31 cellular contexts compared by ENCODE assay signal in the genomic region with DNA sequence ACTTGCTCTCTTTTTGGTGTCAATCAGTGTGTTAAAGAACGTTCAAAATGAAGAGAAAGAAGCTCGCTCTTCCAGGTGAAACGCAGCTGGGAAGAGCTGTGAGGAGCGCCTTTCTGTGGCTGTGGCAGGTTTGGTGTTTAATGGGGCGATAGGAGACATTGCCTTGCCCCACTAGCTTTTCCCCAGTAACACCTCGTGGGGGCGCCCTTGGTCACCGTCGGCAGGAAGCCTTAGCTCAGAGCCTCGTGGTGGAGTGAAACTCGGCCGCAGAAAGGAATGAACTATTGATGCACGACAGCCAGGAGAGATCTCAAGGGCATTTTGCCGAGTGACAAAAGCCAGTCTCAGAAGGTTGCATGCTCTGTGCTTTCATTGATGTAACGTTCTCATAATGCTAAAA.
"Had no signal": no experiment of that assay in that cellular context is flagged by ENCODE, and none has a peak within 500 bp of the region (broad histone marks: within the 10 kb centered on the region; RNA-seq: fewer than 3 reads in every experiment).

No MANE protein-coding gene starts in this region.

- H3K36me3 ChIP-seq: left ventricle myocardium inferior, uterus had no signal

- H3K9me3 Mint-ChIP-seq: activated CD4-positive, alpha-beta T cell treated with anti-CD3 and anti-CD28 coated beads, Interleukin-2, amount 10 ng/mL, durations not matched to agents 7 days and 5 days; activated CD8-positive, alpha-beta T cell treated with anti-CD3 and anti-CD28 coated beads for 36 hours; activated T-cell treated with anti-CD3 and anti-CD28 coated beads, Interleukin-2, amount 50 U/mL, for 4 hours; activated T-helper 17 cell treated with anti-CD3 and anti-CD28 coated beads, Interleukin-2, amount 50 U/mL, for 72 hours; natural killer cell treated with Interleukin-12 subunit alpha and Interleukin-12 subunit beta and Interleukin-15 and Interleukin-18, amount 100 ng/mL, for 72 hours; stimulated activated effector memory CD8-positive, alpha-beta T cell treated with anti-CD3 and anti-CD28 coated beads, Interleukin-12 subunit alpha, Interleukin-12 subunit beta, amount 100 ng/mL, for 72 hours; stimulated activated naive CD8-positive, alpha-beta T cell treated with anti-CD3 and anti-CD28 coated beads, Interleukin-15, amount 100 ng/mL, for 72 hours; T-helper 1 cell treated with Interleukin-12 subunit alpha and Interleukin-12 subunit beta and Interleukin-4 antibody, amounts not matched to agents 30 μg/mL and 1 μg/mL, for 36 hours had no signal

- H3K4me1 Mint-ChIP-seq: activated CD4-positive, alpha-beta T cell treated with anti-CD3 and anti-CD28 coated beads, Interleukin-2, amount 10 ng/mL, durations not matched to agents 7 days and 5 days; activated T-helper 17 cell treated with anti-CD3 and anti-CD28 coated beads, Interleukin-2, amount 50 U/mL, for 72 hours; stimulated activated effector memory CD8-positive, alpha-beta T cell treated with anti-CD3 and anti-CD28 coated beads, Interleukin-12 subunit alpha, Interleukin-12 subunit beta, amount 100 ng/mL, for 72 hours; stimulated activated naive CD8-positive, alpha-beta T cell treated with anti-CD3 and anti-CD28 coated beads, Interleukin-15, amount 100 ng/mL, for 72 hours had no signal

- H3K9me3 ChIP-seq: gastroesophageal sphincter, left ventricle myocardium inferior, mucosa of descending colon, neutrophil, sigmoid colon, uterus had no signal

- H3K27me3 Mint-ChIP-seq: activated CD4-positive, alpha-beta T cell treated with anti-CD3 and anti-CD28 coated beads, Interleukin-2, amount 10 ng/mL, durations not matched to agents 7 days and 5 days; activated CD8-positive, alpha-beta T cell treated with anti-CD3 and anti-CD28 coated beads for 36 hours; activated T-helper 17 cell treated with anti-CD3 and anti-CD28 coated beads, Interleukin-2, amount 50 U/mL, for 72 hours; natural killer cell treated with Interleukin-12 subunit alpha and Interleukin-12 subunit beta and Interleukin-15 and Interleukin-18, amount 100 ng/mL, for 72 hours; progenitor cell of endocrine pancreas; stimulated activated naive CD8-positive, alpha-beta T cell treated with anti-CD3 and anti-CD28 coated beads, Interleukin-15, amount 100 ng/mL, for 72 hours; type B pancreatic cell had no signal

- H3K27me3 ChIP-seq: gastroesophageal sphincter, hepatocyte, neutrophil, sigmoid colon, uterus had no signal

- ATAC-seq: activated CD8-positive, alpha-beta T cell treated with anti-CD3 and anti-CD28 coated beads for 36 hours; activated T-cell treated with anti-CD3 and anti-CD28 coated beads, Interleukin-2, amount 50 U/mL, for 4 hours; activated T-helper 17 cell treated with anti-CD3 and anti-CD28 coated beads, Interleukin-2, amount 50 U/mL, for 72 hours; gastroesophageal sphincter; mucosa of descending colon; natural killer cell treated with Interleukin-12 subunit alpha and Interleukin-12 subunit beta and Interleukin-15 and Interleukin-18, amount 100 ng/mL, for 72 hours; stimulated activated effector memory CD8-positive, alpha-beta T cell treated with anti-CD3 and anti-CD28 coated beads, Interleukin-12 subunit alpha, Interleukin-12 subunit beta, amount 100 ng/mL, for 72 hours; stimulated activated naive CD8-positive, alpha-beta T cell treated with anti-CD3 and anti-CD28 coated beads, Interleukin-15, amount 100 ng/mL, for 72 hours had no signal

- H3K27ac Mint-ChIP-seq: activated CD4-positive, alpha-beta T cell treated with anti-CD3 and anti-CD28 coated beads, Interleukin-2, amount 10 ng/mL, durations not matched to agents 7 days and 5 days; activated CD8-positive, alpha-beta T cell treated with anti-CD3 and anti-CD28 coated beads for 36 hours; activated T-helper 17 cell treated with anti-CD3 and anti-CD28 coated beads, Interleukin-2, amount 50 U/mL, for 72 hours; natural killer cell treated with Interleukin-12 subunit alpha and Interleukin-12 subunit beta and Interleukin-15 and Interleukin-18, amount 100 ng/mL, for 72 hours; progenitor cell of endocrine pancreas; stimulated activated effector memory CD8-positive, alpha-beta T cell treated with anti-CD3 and anti-CD28 coated beads, Interleukin-12 subunit alpha, Interleukin-12 subunit beta, amount 100 ng/mL, for 72 hours; T-helper 1 cell treated with Interleukin-12 subunit alpha and Interleukin-12 subunit beta and Interleukin-4 antibody, amounts not matched to agents 30 μg/mL and 1 μg/mL, for 36 hours; type B pancreatic cell had no signal

- H3K27ac ChIP-seq: gastroesophageal sphincter, hepatocyte, left ventricle myocardium inferior, neutrophil, sigmoid colon, uterus, VCaP had no signal

- H3K4me3 ChIP-seq: gastroesophageal sphincter, hepatocyte, left ventricle myocardium inferior, lung, mucosa of descending colon, sigmoid colon, uterus had no signal

- H3K36me3 Mint-ChIP-seq: natural killer cell treated with Interleukin-12 subunit alpha and Interleukin-12 subunit beta and Interleukin-15 and Interleukin-18, amount 100 ng/mL, for 72 hours had no signal

- H3K4me1 ChIP-seq: gastroesophageal sphincter, left ventricle myocardium inferior, sigmoid colon, uterus had no signal

- H3K4me3 Mint-ChIP-seq: activated CD4-positive, alpha-beta T cell treated with anti-CD3 and anti-CD28 coated beads, Interleukin-2, amount 10 ng/mL, durations not matched to agents 7 days and 5 days; activated CD8-positive, alpha-beta T cell treated with anti-CD3 and anti-CD28 coated beads for 36 hours; activated T-cell treated with anti-CD3 and anti-CD28 coated beads, Interleukin-2, amount 50 U/mL, for 4 hours; activated T-helper 17 cell treated with anti-CD3 and anti-CD28 coated beads, Interleukin-2, amount 50 U/mL, for 72 hours; natural killer cell treated with Interleukin-12 subunit alpha and Interleukin-12 subunit beta and Interleukin-15 and Interleukin-18, amount 100 ng/mL, for 72 hours; stimulated activated effector memory CD8-positive, alpha-beta T cell treated with anti-CD3 and anti-CD28 coated beads, Interleukin-12 subunit alpha, Interleukin-12 subunit beta, amount 100 ng/mL, for 72 hours; stimulated activated naive CD8-positive, alpha-beta T cell treated with anti-CD3 and anti-CD28 coated beads, Interleukin-15, amount 100 ng/mL, for 72 hours; T-helper 1 cell treated with Interleukin-12 subunit alpha and Interleukin-12 subunit beta and Interleukin-4 antibody, amounts not matched to agents 30 μg/mL and 1 μg/mL, for 36 hours; type B pancreatic cell had no signal

- DNase-seq: activated CD4-positive, alpha-beta T cell treated with anti-CD3 and anti-CD28 coated beads for 1 hour; activated CD4-positive, alpha-beta T cell treated with anti-CD3 and anti-CD28 coated beads, Interleukin-2, amount 10 ng/mL, durations not matched to agents 7 days and 5 days; activated CD8-positive, alpha-beta T cell treated with anti-CD3 and anti-CD28 coated beads for 36 hours; activated gamma-delta T cell treated with Interleukin-2 at 50 U/mL for 16 hours; activated naive CD4-positive, alpha-beta T cell treated with anti-CD3 and anti-CD28 coated beads, Interleukin-2, amount 50 U/mL, for 16 hours; activated T-cell treated with anti-CD3 and anti-CD28 coated beads, Interleukin-2, amount 50 U/mL, for 4 hours; amniotic stem cell; central memory CD4-positive, alpha-beta T cell; dermis blood vessel endothelial cell; effector memory CD4-positive, alpha-beta T cell; erythroblast; left ventricle myocardium inferior; mucosa of descending colon; sigmoid colon; small intestine; stimulated activated CD4-positive, alpha-beta T cell treated with anti-CD3 and anti-CD28 coated beads, Interleukin-4, amount 100 ng/mL, for 24 hours; stimulated activated naive CD8-positive, alpha-beta T cell treated with anti-CD3 and anti-CD28 coated beads, Interleukin-15, amount 100 ng/mL, for 72 hours; substantia nigra; T-helper 9 cell; uterus had no signal
